In genomic region chr2:153235516-153235915, GRCh38 we compare ENCODE assay signal across 11 cellular contexts.
A peak's percentile ranks its signal among the peaks of the same experiment; 100 is the strongest.
DNase-seq lines count a peak whose midpoint lies in the region; ATAC-seq and TF ChIP-seq lines count a peak whose summit lies in the region.
"Had no signal": no experiment of that assay in that cellular context is flagged by ENCODE, and none has a peak within 500 bp of the region (broad histone marks: within the 10 kb centered on the region; RNA-seq: fewer than 3 reads in every experiment).

No MANE protein-coding gene starts in this region.

- CTCF ChIA-PET in activated CD8-positive, alpha-beta T cell treated with anti-CD3 and anti-CD28 coated beads for 36 hours (lab: Charles Lee) = no interaction called here

- TF ChIP-seq CTCF in activated CD8-positive, alpha-beta T cell treated with anti-CD3 and anti-CD28 coated beads for 36 hours (IDR thresholded peaks at IDR 0.05) = no peak
- TF ChIP-seq CTCF in prostate gland (IDR thresholded peaks at IDR 0.05) = no peak

- H3K36me3 Mint-ChIP-seq in activated CD8-positive, alpha-beta T cell treated with anti-CD3 and anti-CD28 coated beads for 36 hours (ENCODE audit: low read depth) = no peaks in the 10 kb centered on the region

- no peak overlapping the region for H3K27ac ChIP-seq in prostate gland
- H3K27ac ChIP-seq: epithelial cell of prostate, psoas muscle had no signal

- no peak overlapping the region for H3K4me3 Mint-ChIP-seq in activated CD8-positive, alpha-beta T cell treated with anti-CD3 and anti-CD28 coated beads for 36 hours

- no peak for TF ChIP-seq POLR2A in prostate gland (IDR thresholded peaks at IDR 0.05)

- no peaks in the 10 kb centered on the region for H3K27me3 ChIP-seq in prostate gland (replicated peaks; ENCODE audit: insufficient read depth)

- H3K9me3 Mint-ChIP-seq in activated CD8-positive, alpha-beta T cell treated with anti-CD3 and anti-CD28 coated beads for 36 hours = no peaks in the 10 kb centered on the region

- no peaks in the 10 kb centered on the region for H3K36me3 ChIP-seq in prostate gland

- no peaks in the 10 kb centered on the region for H3K4me1 ChIP-seq in prostate gland (replicated peaks)
- H3K4me1 ChIP-seq: psoas muscle had no signal

- no peak overlapping the region for H3K4me3 ChIP-seq in prostate gland
- H3K4me3 ChIP-seq: psoas muscle had no signal

- WGBS in prostate gland = 93% methylated on average over 1 of the region's 1 CpG

- H3K27ac Mint-ChIP-seq in activated CD8-positive, alpha-beta T cell treated with anti-CD3 and anti-CD28 coated beads for 36 hours = peak overlapping the region; percentile 76

- H3K27me3 Mint-ChIP-seq in activated CD8-positive, alpha-beta T cell treated with anti-CD3 and anti-CD28 coated beads for 36 hours = no peaks in the 10 kb centered on the region

- DNase-seq in activated CD8-positive, alpha-beta T cell treated with anti-CD3 and anti-CD28 coated beads for 36 hours = peak; percentile 76
- DNase-seq in NCI-H1417 treated with DMSO at 0.1 percent for 48 hours (lab: John Stamatoyannopoulos, UW) = no peak
- no peak for DNase-seq in posterior cingulate gyrus
- no peak for DNase-seq in prostate gland (ENCODE audit: low spot score)
- DNase-seq in mucosa of gallbladder (ENCODE audit: low spot score) = no peak
- DNase-seq: psoas muscle, SW 1271 had no signal

- POLR2A ChIA-PET in activated CD8-positive, alpha-beta T cell treated with anti-CD3 and anti-CD28 coated beads for 36 hours (lab: Charles Lee) = no interaction called here

- ATAC-seq in GM18508 (IDR thresholded peaks at IDR 0.05; ENCODE audit: insufficient read depth, unreplicated experiment) (peak; percentile 95), GM19397 (IDR thresholded peaks at IDR 0.05; ENCODE audit: unreplicated experiment) (peak; percentile 86), HG02973 (IDR thresholded peaks at IDR 0.05; ENCODE audit: unreplicated experiment) (peak; percentile 90)
- peak; percentile 89 for ATAC-seq in activated CD8-positive, alpha-beta T cell treated with anti-CD3 and anti-CD28 coated beads for 36 hours
- ATAC-seq: psoas muscle had no signal

- peaks cover 18% of the 10 kb centered on the region for H3K4me1 Mint-ChIP-seq in activated CD8-positive, alpha-beta T cell treated with anti-CD3 and anti-CD28 coated beads for 36 hours (ENCODE audit: low read depth)

- intact Hi-C loops in activated CD8-positive, alpha-beta T cell treated with anti-CD3 and anti-CD28 coated beads for 36 hours (cut with micrococcal nuclease) = no loop called here
- intact Hi-C loops in posterior cingulate gyrus (cut with DNase I) (no loop called here), prostate gland (cut with DNase I) (no loop called here)

- no peaks in the 10 kb centered on the region for H3K9me3 ChIP-seq in prostate gland
- H3K9me3 ChIP-seq: psoas muscle had no signal
